3 cellular contexts compared by ENCODE assay signal in genomic region chr2:109971710-109972109, GRCh38.
A peak's percentile ranks its signal among the peaks of the same experiment; 100 is the strongest.
DNase-seq lines count a peak whose midpoint lies in the region; ATAC-seq lines count a peak whose summit lies in the region.
"Not testable (repeated sequence)": the region's sequence is repeated elsewhere in the genome, so short reads cannot be mapped to it uniquely, and the experiment has no call there.

No MANE protein-coding gene starts in this region.

- H3K9me3 Mint-ChIP-seq in stimulated activated naive B cell treated with anti-CD40 and anti-IgM and Interleukin-4, amounts not matched to agents 10 μg/mL and 1 μg/mL and 100 μg/mL, for 72 hours, result not testable (repeated sequence)

- not testable (repeated sequence) for DNase-seq in stimulated activated naive B cell treated with anti-CD40 and anti-IgM and Interleukin-4, amounts not matched to agents 10 μg/mL and 1 μg/mL and 100 μg/mL, for 72 hours

- ATAC-seq in GM18868 (IDR thresholded peaks at IDR 0.05; ENCODE audit: unreplicated experiment) (peak; percentile 51), HG03095 (IDR thresholded peaks at IDR 0.05; ENCODE audit: unreplicated experiment) (peak; percentile 55)
- ATAC-seq in stimulated activated naive B cell treated with anti-CD40 and anti-IgM and Interleukin-4, amounts not matched to agents 10 μg/mL and 1 μg/mL and 100 μg/mL, for 72 hours (replicated peaks), result peak; percentile 61 to 80

- not testable (repeated sequence) for H3K36me3 Mint-ChIP-seq in stimulated activated naive B cell treated with anti-CD40 and anti-IgM and Interleukin-4, amounts not matched to agents 10 μg/mL and 1 μg/mL and 100 μg/mL, for 72 hours

- H3K27me3 Mint-ChIP-seq in stimulated activated naive B cell treated with anti-CD40 and anti-IgM and Interleukin-4, amounts not matched to agents 10 μg/mL and 1 μg/mL and 100 μg/mL, for 72 hours, result not testable (repeated sequence)

- not testable (repeated sequence) for H3K27ac Mint-ChIP-seq in stimulated activated naive B cell treated with anti-CD40 and anti-IgM and Interleukin-4, amounts not matched to agents 10 μg/mL and 1 μg/mL and 100 μg/mL, for 72 hours

- not testable (repeated sequence) for H3K4me3 Mint-ChIP-seq in stimulated activated naive B cell treated with anti-CD40 and anti-IgM and Interleukin-4, amounts not matched to agents 10 μg/mL and 1 μg/mL and 100 μg/mL, for 72 hours

- not testable (repeated sequence) for H3K4me1 Mint-ChIP-seq in stimulated activated naive B cell treated with anti-CD40 and anti-IgM and Interleukin-4, amounts not matched to agents 10 μg/mL and 1 μg/mL and 100 μg/mL, for 72 hours
